ENCODE assay signal across 2 cellular contexts in genomic region chr6:71007298-71007697, GRCh38. TPM values are rescaled to one million over a fixed set of nuclear protein-coding genes. Genes with fewer than 3 reads are reported as not detected.
"Had no signal": no experiment of that assay in that cellular context is flagged by ENCODE, and none has a peak within 500 bp of the region (broad histone marks: within the 10 kb centered on the region; RNA-seq: fewer than 3 reads in every experiment).

No MANE protein-coding gene starts in this region.

RNA-seq across cellular contexts. Expression of gene B3GAT2, which starts 50.4 kb away (rescaled TPM):
- total RNA-seq: kidney epithelial cell, left colon had no signal
